15 cellular contexts compared by ENCODE assay signal in the genomic region with DNA sequence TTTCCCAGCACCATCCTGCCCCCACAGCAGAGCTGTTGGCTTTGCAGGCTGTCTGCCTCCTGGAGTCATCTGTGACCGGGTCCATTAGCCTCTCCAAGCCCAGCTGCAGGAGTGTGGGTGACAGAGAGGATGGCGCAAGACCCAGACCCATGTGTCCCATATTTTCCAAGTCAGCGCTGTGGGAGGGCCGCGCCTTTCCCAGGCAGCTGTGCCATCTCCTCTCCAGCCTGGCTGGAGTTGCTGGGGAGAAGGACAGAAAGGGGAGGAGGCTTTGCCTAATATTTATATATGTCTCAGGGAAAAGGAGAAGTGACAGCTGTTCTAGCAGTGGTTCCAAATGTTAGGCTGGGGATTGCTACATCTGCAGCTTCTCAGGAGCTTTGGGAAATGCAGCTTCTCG. TPM values are rescaled to one million over a fixed set of nuclear protein-coding genes. Genes with fewer than 3 reads are reported as not detected.
DNase-seq lines count a peak whose midpoint lies in the region; ATAC-seq and TF ChIP-seq lines count a peak whose summit lies in the region.
"Had no signal": no experiment of that assay in that cellular context is flagged by ENCODE, and none has a peak within 500 bp of the region (broad histone marks: within the 10 kb centered on the region; RNA-seq: fewer than 3 reads in every experiment).

No MANE protein-coding gene starts in this region.

- H3K27ac ChIP-seq in right lobe of liver (peak overlapping the region in 2 of 3 donors; percentile 44 to 53), subcutaneous abdominal adipose tissue (ENCODE audit: low read depth, low read length) (peak overlapping the region; percentile 91)

- H3K4me1 ChIP-seq in right lobe of liver (peaks cover 0 to 67% (median 28%) of the 10 kb centered on the region in 4 donors), subcutaneous abdominal adipose tissue (ENCODE audit: control insufficient read depth in 5 of 5, insufficient read depth in 5 of 5, low read length in 5 of 5) (peaks cover 35 to 93% (median 82%) of the 10 kb centered on the region in 5 donors)

- no peaks in the 10 kb centered on the region for H3K36me3 Mint-ChIP-seq in activated CD8-positive, alpha-beta T cell treated with anti-CD3 and anti-CD28 coated beads, Interleukin-2, amount 10 ng/mL, durations not matched to agents 7 days and 5 days (ENCODE audit: low read depth)
- H3K36me3 Mint-ChIP-seq: activated CD8-positive, alpha-beta memory T cell treated with anti-CD3 and anti-CD28 coated beads, Interleukin-2, amount 10 ng/mL, durations not matched to agents 7 days and 5 days; activated naive CD4-positive, alpha-beta T cell treated with anti-CD3 and anti-CD28 coated beads, Interleukin-2, amount 50 U/mL, for 24 hours had no signal

- CTCF ChIA-PET in activated CD8-positive, alpha-beta T cell treated with anti-CD3 and anti-CD28 coated beads, Interleukin-2, amount 10 ng/mL, durations not matched to agents 7 days and 5 days (lab: Charles Lee), result interaction anchor here (0.6 to 4.5 kb wide), 7 partner anchors 8 to 300 kb away, joined by 3 to 113 read pairs (median 17); a partner anchor contains a TSS

- intact Hi-C loops in right lobe of liver (cut with DNase I), result no loop called here

- no peaks in the 10 kb centered on the region for H3K27me3 ChIP-seq in right lobe of liver
- no peaks in the 10 kb centered on the region for H3K27me3 ChIP-seq in subcutaneous abdominal adipose tissue (ENCODE audit: control insufficient read depth in 5 of 5, insufficient read depth in 4 of 5, low read length in 5 of 5)

- H3K9ac ChIP-seq in subcutaneous abdominal adipose tissue (ENCODE audit: low read length in 5 of 5), result peak overlapping the region in 4 of 5 donors; percentile 17 to 77 (median 48)

- no peak overlapping the region for H3K4me3 ChIP-seq in right lobe of liver
- no peak overlapping the region for H3K4me3 ChIP-seq in subcutaneous abdominal adipose tissue (ENCODE audit: low read depth in 1 of 5, low read length in 5 of 5)

- H3K36me3 ChIP-seq in right lobe of liver (peaks cover 0 to 16% (median 3%) of the 10 kb centered on the region in 4 donors), subcutaneous abdominal adipose tissue (ENCODE audit: control insufficient read depth in 5 of 5, insufficient read depth in 5 of 5, low read length in 5 of 5) (peaks cover 7 to 38% (median 25%) of the 10 kb centered on the region in 5 donors)

- POLR2A ChIA-PET in activated CD8-positive, alpha-beta T cell treated with anti-CD3 and anti-CD28 coated beads, Interleukin-2, amount 10 ng/mL, durations not matched to agents 7 days and 5 days (lab: Charles Lee), result interaction anchor here (1.2 kb wide), 1 partner anchor 16 kb away, joined by 3 read pairs; no protein-coding TSS in a partner anchor

- peak; percentile 26 for TF ChIP-seq POLR2A in right lobe of liver (IDR thresholded peaks at IDR 0.05)

- peaks cover 5% of the 10 kb centered on the region for H3K4me1 Mint-ChIP-seq in activated CD8-positive, alpha-beta T cell treated with anti-CD3 and anti-CD28 coated beads, Interleukin-2, amount 10 ng/mL, durations not matched to agents 7 days and 5 days (ENCODE audit: low read depth)
- H3K4me1 Mint-ChIP-seq: activated naive CD4-positive, alpha-beta T cell treated with anti-CD3 and anti-CD28 coated beads, Interleukin-2, amount 50 U/mL, for 24 hours had no signal

- H3K9me3 Mint-ChIP-seq in activated CD8-positive, alpha-beta T cell treated with anti-CD3 and anti-CD28 coated beads, Interleukin-2, amount 10 ng/mL, durations not matched to agents 7 days and 5 days (ENCODE audit: insufficient read depth), result no peaks in the 10 kb centered on the region
- H3K9me3 Mint-ChIP-seq: activated naive CD4-positive, alpha-beta T cell treated with anti-CD3 and anti-CD28 coated beads, Interleukin-2, amount 50 U/mL, for 24 hours had no signal

- TF ChIP-seq CTCF in right lobe of liver (IDR thresholded peaks at IDR 0.05), result no peak

- no peaks in the 10 kb centered on the region for H3K9me3 ChIP-seq in right lobe of liver
- H3K9me3 ChIP-seq in subcutaneous abdominal adipose tissue (ENCODE audit: control insufficient read depth in 5 of 5, low read length in 5 of 5), result no peaks in the 10 kb centered on the region

- H3K4me3 Mint-ChIP-seq in activated CD8-positive, alpha-beta T cell treated with anti-CD3 and anti-CD28 coated beads, Interleukin-2, amount 10 ng/mL, durations not matched to agents 7 days and 5 days, result no peak overlapping the region
- H3K4me3 Mint-ChIP-seq: activated CD8-positive, alpha-beta memory T cell treated with anti-CD3 and anti-CD28 coated beads, Interleukin-2, amount 10 ng/mL, durations not matched to agents 7 days and 5 days; activated naive CD4-positive, alpha-beta T cell treated with anti-CD3 and anti-CD28 coated beads, Interleukin-2, amount 50 U/mL, for 24 hours had no signal

- ATAC-seq in esophagus mucosa (peak; percentile 5), right lobe of liver (peak; percentile 4 to 46 (median 25))
- no peak for ATAC-seq in activated CD8-positive, alpha-beta T cell treated with anti-CD3 and anti-CD28 coated beads, Interleukin-2, amount 10 ng/mL, durations not matched to agents 7 days and 5 days
- ATAC-seq: activated CD8-positive, alpha-beta memory T cell treated with anti-CD3 and anti-CD28 coated beads, Interleukin-2, amount 10 ng/mL, durations not matched to agents 7 days and 5 days; HCT116 had no signal

- 26% methylated on average over 5 of the region's 6 CpGs for WGBS in right lobe of liver (ENCODE audit: insufficient coverage, low coverage, low lambda C conversion rate, missing lambda C conversion rate)

- peaks cover 3% of the 10 kb centered on the region for H3K27me3 Mint-ChIP-seq in activated CD8-positive, alpha-beta T cell treated with anti-CD3 and anti-CD28 coated beads, Interleukin-2, amount 10 ng/mL, durations not matched to agents 7 days and 5 days (ENCODE audit: low read depth)
- H3K27me3 Mint-ChIP-seq: activated naive CD4-positive, alpha-beta T cell treated with anti-CD3 and anti-CD28 coated beads, Interleukin-2, amount 50 U/mL, for 24 hours had no signal

- H3K27ac Mint-ChIP-seq in activated CD8-positive, alpha-beta T cell treated with anti-CD3 and anti-CD28 coated beads, Interleukin-2, amount 10 ng/mL, durations not matched to agents 7 days and 5 days, result no peak overlapping the region
- H3K27ac Mint-ChIP-seq: activated CD8-positive, alpha-beta memory T cell treated with anti-CD3 and anti-CD28 coated beads, Interleukin-2, amount 10 ng/mL, durations not matched to agents 7 days and 5 days; activated naive CD4-positive, alpha-beta T cell treated with anti-CD3 and anti-CD28 coated beads, Interleukin-2, amount 50 U/mL, for 24 hours had no signal

- DNase-seq in LHCN-M2 (ENCODE audit: low read depth) (peak; percentile 77), right lobe of liver (peak in 2 of 3 donors; percentile 62 to 68), NCI-H345 treated with DMSO at 0.1 percent for 48 hours (lab: John Stamatoyannopoulos, UW; ENCODE audit: unreplicated experiment) (no peak), activated T-cell treated with anti-CD3 and anti-CD28 coated beads for 4 hours (no peak)
- DNase-seq in activated CD8-positive, alpha-beta T cell treated with anti-CD3 and anti-CD28 coated beads, Interleukin-2, amount 10 ng/mL, durations not matched to agents 7 days and 5 days, result no peak
- DNase-seq: activated CD8-positive, alpha-beta memory T cell treated with anti-CD3 and anti-CD28 coated beads, Interleukin-2, amount 10 ng/mL, durations not matched to agents 7 days and 5 days; NCI-H1092 treated with DMSO at 0.1 percent for 48 hours; NCI-H510A treated with DMSO at 0.1 percent for 48 hours had no signal

RNA-seq across cellular contexts. Expression of a gene that starts 15.7 kb away (rescaled TPM):
- total RNA-seq in LHCN-M2 (2014; rRNA removed) (0.38 and 1.2 TPM in 2 replicates), esophagus mucosa (3.3 TPM), right lobe of liver (10 to 100 TPM; 10.8 to 49.1 (median 22.6) TPM)
- polyA plus RNA-seq in LHCN-M2 (2012), result 4.3 TPM
- total RNA-seq in activated CD8-positive, alpha-beta T cell treated with anti-CD3 and anti-CD28 coated beads, Interleukin-2, amount 10 ng/mL, durations not matched to agents 7 days and 5 days, result under 1 TPM; 0.18 to 0.45 TPM

RNA-seq across cellular contexts. Expression of a gene that starts 25.1 kb away (rescaled TPM):
- total RNA-seq in LHCN-M2 (2014; rRNA removed) (not detected in 2 replicates), esophagus mucosa (1.8 TPM), right lobe of liver (10 to 100 TPM in 2 of 6 experiments, 1 to 10 TPM in 4; 5.6 to 22.6 (median 7.4) TPM)
- polyA plus RNA-seq in LHCN-M2 (2012), result not detected
- total RNA-seq in activated CD8-positive, alpha-beta T cell treated with anti-CD3 and anti-CD28 coated beads, Interleukin-2, amount 10 ng/mL, durations not matched to agents 7 days and 5 days, result not detected
- total RNA-seq: activated CD8-positive, alpha-beta memory T cell treated with anti-CD3 and anti-CD28 coated beads, Interleukin-2, amount 10 ng/mL, durations not matched to agents 7 days and 5 days; endothelial cell of umbilical vein; HT1080; renal cortical epithelial cell had no signal
- polyA plus RNA-seq: endothelial cell of umbilical vein had no signal

RNA-seq across cellular contexts. Expression of a gene that starts 44.9 kb away (rescaled TPM):
- total RNA-seq in LHCN-M2 (2014; rRNA removed) (80.3 and 80.8 TPM in 2 replicates), esophagus mucosa (7.5 TPM), right lobe of liver (10 to 100 TPM; 10.8 to 19.5 (median 16.6) TPM)
- 12.4 TPM for polyA plus RNA-seq in LHCN-M2 (2012)
- total RNA-seq in activated CD8-positive, alpha-beta T cell treated with anti-CD3 and anti-CD28 coated beads, Interleukin-2, amount 10 ng/mL, durations not matched to agents 7 days and 5 days, result 100 to 1,000 TPM; 154 to 167 TPM

Comparison
In these comparisons a context has a peak if more than half of its experiments do, and no peak if none do; other contexts are left out.
1. DNase-seq: peak in LHCN-M2 (single experiment) and right lobe of liver (2 of 3); none in NCI-H345 treated with DMSO at 0.1 percent for 48 hours (single experiment), activated T-cell treated with anti-CD3 and anti-CD28 coated beads for 4 hours (single experiment) and activated CD8-positive, alpha-beta T cell treated with anti-CD3 and anti-CD28 coated beads, Interleukin-2, amount 10 ng/mL, durations not matched to agents 7 days and 5 days (single experiment).